In genomic region chr14:103628684-103629502, GRCh38 we compare ENCODE assay signal across 1 cellular context.
A peak's percentile ranks its signal among the peaks of the same experiment; 100 is the strongest.
TF ChIP-seq lines count a peak whose summit lies in the region.

KLC1 (plus strand) TSS chr14:103629211; CDS start chr14:103654565, 25,354 bp downstream.

TF ChIP-seq in HepG2, 621 proteins besides CTCF, POLR2A, EP300 and RAD21 (continued from another document):
- TF ChIP-seq, protein P1, sequence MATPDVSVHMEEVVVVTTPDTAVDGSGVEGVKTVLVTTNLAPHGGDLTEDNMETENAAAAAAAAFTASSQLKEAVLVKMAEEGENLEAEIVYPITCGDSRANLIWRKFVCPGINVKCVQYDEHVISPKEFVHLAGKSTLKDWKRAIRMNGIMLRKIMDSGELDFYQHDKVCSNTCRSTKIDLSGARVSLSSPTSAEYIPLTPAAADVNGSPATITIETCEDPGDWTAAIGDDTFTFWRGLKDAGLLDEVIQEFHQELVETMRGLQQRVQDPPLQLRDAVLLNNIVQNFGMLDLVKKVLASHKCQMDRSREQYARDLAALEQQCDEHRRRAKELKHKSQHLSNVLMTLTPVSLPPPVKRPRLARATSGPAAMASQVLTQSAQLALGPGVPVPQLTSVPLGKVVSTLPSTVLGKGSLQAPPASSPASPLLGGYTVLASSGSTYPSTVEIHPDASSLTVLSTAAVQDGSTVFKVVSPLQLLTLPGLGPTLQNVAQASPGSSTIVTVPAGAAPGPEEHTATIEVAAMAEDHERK (CRISPR knock-in tag; IDR thresholded peaks at IDR 0.05; ENCODE audit: low read depth), result no peak
- TF ChIP-seq, protein P2, sequence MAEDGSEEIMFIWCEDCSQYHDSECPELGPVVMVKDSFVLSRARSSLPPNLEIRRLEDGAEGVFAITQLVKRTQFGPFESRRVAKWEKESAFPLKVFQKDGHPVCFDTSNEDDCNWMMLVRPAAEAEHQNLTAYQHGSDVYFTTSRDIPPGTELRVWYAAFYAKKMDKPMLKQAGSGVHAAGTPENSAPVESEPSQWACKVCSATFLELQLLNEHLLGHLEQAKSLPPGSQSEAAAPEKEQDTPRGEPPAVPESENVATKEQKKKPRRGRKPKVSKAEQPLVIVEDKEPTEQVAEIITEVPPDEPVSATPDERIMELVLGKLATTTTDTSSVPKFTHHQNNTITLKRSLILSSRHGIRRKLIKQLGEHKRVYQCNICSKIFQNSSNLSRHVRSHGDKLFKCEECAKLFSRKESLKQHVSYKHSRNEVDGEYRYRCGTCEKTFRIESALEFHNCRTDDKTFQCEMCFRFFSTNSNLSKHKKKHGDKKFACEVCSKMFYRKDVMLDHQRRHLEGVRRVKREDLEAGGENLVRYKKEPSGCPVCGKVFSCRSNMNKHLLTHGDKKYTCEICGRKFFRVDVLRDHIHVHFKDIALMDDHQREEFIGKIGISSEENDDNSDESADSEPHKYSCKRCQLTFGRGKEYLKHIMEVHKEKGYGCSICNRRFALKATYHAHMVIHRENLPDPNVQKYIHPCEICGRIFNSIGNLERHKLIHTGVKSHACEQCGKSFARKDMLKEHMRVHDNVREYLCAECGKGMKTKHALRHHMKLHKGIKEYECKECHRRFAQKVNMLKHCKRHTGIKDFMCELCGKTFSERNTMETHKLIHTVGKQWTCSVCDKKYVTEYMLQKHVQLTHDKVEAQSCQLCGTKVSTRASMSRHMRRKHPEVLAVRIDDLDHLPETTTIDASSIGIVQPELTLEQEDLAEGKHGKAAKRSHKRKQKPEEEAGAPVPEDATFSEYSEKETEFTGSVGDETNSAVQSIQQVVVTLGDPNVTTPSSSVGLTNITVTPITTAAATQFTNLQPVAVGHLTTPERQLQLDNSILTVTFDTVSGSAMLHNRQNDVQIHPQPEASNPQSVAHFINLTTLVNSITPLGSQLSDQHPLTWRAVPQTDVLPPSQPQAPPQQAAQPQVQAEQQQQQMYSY (CRISPR knock-in tag; IDR thresholded peaks at IDR 0.05), result no peak
- TF ChIP-seq NR2F2 (IDR thresholded peaks at IDR 0.05; ENCODE audit: borderline replicate concordance, low read depth) (no peak), ZFP90 (CRISPR knock-in tag; IDR thresholded peaks at IDR 0.05; ENCODE audit: borderline replicate concordance) (no peak; the same call in 1 of the 2 replicates), GPBP1L1 (CRISPR knock-in tag; IDR thresholded peaks at IDR 0.05) (no peak), ZNF326 (CRISPR knock-in tag; IDR thresholded peaks at IDR 0.05; ENCODE audit: borderline replicate concordance) (no peak), CEBPG (CRISPR knock-in tag; IDR thresholded peaks at IDR 0.05) (no peak), FOXP4 (CRISPR knock-in tag; IDR thresholded peaks at IDR 0.05) (no peak), MBNL3 (CRISPR knock-in tag; conservative IDR thresholded peaks at IDR 0.05) (no peak), ZNF33A (CRISPR knock-in tag; IDR thresholded peaks at IDR 0.05; ENCODE audit: borderline replicate concordance) (no peak), ETV6 (CRISPR knock-in tag; conservative IDR thresholded peaks at IDR 0.05) (peak; percentile 43; the same call in 1 of the 2 replicates), ZNF354B (CRISPR knock-in tag; IDR thresholded peaks at IDR 0.05) (no peak), MLX (CRISPR knock-in tag; IDR thresholded peaks at IDR 0.05) (no peak), ZNF333 (CRISPR knock-in tag; IDR thresholded peaks at IDR 0.05; ENCODE audit: borderline replicate concordance) (peak; percentile 28; the same call in 1 of the 2 replicates), SOX13 (IDR thresholded peaks at IDR 0.05) (no peak), SOX13 (CRISPR knock-in tag; conservative IDR thresholded peaks at IDR 0.05 in 1 of 2, IDR thresholded peaks at IDR 0.05 in 1 of 2) (0 out of 4 replicates have a peak, but pooled peaks of 1 of the 2 experiments have one; percentile 29), ZNF441 (CRISPR knock-in tag; IDR thresholded peaks at IDR 0.05; ENCODE audit: borderline replicate concordance) (peak; percentile 25; the same call in 1 of the 2 replicates)
- TF ChIP-seq, protein P3, sequence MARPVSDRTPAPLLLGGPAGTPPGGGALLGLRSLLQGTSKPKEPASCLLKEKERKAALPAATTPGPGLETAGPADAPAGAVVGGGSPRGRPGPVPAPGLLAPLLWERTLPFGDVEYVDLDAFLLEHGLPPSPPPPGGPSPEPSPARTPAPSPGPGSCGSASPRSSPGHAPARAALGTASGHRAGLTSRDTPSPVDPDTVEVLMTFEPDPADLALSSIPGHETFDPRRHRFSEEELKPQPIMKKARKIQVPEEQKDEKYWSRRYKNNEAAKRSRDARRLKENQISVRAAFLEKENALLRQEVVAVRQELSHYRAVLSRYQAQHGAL (CRISPR knock-in tag; IDR thresholded peaks at IDR 0.05; ENCODE audit: not compliant biosample characterization), result peak; percentile 31
- TF ChIP-seq, protein P4, sequence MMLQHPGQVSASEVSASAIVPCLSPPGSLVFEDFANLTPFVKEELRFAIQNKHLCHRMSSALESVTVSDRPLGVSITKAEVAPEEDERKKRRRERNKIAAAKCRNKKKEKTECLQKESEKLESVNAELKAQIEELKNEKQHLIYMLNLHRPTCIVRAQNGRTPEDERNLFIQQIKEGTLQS (CRISPR knock-in tag; IDR thresholded peaks at IDR 0.05), result peak; percentile 93
- TF ChIP-seq, protein P5, sequence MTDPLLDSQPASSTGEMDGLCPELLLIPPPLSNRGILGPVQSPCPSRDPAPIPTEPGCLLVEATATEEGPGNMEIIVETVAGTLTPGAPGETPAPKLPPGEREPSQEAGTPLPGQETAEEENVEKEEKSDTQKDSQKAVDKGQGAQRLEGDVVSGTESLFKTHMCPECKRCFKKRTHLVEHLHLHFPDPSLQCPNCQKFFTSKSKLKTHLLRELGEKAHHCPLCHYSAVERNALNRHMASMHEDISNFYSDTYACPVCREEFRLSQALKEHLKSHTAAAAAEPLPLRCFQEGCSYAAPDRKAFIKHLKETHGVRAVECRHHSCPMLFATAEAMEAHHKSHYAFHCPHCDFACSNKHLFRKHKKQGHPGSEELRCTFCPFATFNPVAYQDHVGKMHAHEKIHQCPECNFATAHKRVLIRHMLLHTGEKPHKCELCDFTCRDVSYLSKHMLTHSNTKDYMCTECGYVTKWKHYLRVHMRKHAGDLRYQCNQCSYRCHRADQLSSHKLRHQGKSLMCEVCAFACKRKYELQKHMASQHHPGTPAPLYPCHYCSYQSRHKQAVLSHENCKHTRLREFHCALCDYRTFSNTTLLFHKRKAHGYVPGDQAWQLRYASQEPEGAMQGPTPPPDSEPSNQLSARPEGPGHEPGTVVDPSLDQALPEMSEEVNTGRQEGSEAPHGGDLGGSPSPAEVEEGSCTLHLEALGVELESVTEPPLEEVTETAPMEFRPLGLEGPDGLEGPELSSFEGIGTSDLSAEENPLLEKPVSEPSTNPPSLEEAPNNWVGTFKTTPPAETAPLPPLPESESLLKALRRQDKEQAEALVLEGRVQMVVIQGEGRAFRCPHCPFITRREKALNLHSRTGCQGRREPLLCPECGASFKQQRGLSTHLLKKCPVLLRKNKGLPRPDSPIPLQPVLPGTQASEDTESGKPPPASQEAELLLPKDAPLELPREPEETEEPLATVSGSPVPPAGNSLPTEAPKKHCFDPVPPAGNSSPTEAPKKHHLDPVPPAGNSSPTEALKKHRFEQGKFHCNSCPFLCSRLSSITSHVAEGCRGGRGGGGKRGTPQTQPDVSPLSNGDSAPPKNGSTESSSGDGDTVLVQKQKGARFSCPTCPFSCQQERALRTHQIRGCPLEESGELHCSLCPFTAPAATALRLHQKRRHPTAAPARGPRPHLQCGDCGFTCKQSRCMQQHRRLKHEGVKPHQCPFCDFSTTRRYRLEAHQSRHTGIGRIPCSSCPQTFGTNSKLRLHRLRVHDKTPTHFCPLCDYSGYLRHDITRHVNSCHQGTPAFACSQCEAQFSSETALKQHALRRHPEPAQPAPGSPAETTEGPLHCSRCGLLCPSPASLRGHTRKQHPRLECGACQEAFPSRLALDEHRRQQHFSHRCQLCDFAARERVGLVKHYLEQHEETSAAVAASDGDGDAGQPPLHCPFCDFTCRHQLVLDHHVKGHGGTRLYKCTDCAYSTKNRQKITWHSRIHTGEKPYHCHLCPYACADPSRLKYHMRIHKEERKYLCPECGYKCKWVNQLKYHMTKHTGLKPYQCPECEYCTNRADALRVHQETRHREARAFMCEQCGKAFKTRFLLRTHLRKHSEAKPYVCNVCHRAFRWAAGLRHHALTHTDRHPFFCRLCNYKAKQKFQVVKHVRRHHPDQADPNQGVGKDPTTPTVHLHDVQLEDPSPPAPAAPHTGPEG (CRISPR knock-in tag; IDR thresholded peaks at IDR 0.05), result no peak; the same call in 1 of the 2 replicates
TF ChIP-seq in HepG2: peak in this region for 192.
